In genomic region chr9:134055981-134056461, GRCh38 we compare ENCODE assay signal across 8 cellular contexts. TPM values are rescaled to one million over a fixed set of nuclear protein-coding genes. Genes with fewer than 3 reads are reported as not detected.
DNase-seq lines count a peak whose midpoint lies in the region; ATAC-seq lines count a peak whose summit lies in the region.

No MANE protein-coding gene starts in this region.

- peaks cover 63% of the 10 kb centered on the region for H3K36me3 ChIP-seq in thymus (ENCODE audit: control insufficient read depth, insufficient read depth)

- H3K36me3 Mint-ChIP-seq in activated naive CD4-positive, alpha-beta T cell treated with anti-CD3 and anti-CD28 coated beads for 36 hours (ENCODE audit: low read depth) = peaks cover 3% of the 10 kb centered on the region

- DNase-seq in HT1080 (ENCODE audit: low read depth) (peak; percentile 56), caudate nucleus (lab: John Stamatoyannopoulos, UW) (peak in 44 of 61 donors; percentile 9 to 89 (median 48)), left colon (peak; percentile 79 to 82), NCI-H82 (lab: John Stamatoyannopoulos, UW) (no peak), NCI-H1694 (lab: John Stamatoyannopoulos, UW) (no peak)
- DNase-seq in activated naive CD4-positive, alpha-beta T cell (lab: John Stamatoyannopoulos, UW) = no peak
- no peak for DNase-seq in activated naive CD4-positive, alpha-beta T cell treated with anti-CD3 and anti-CD28 coated beads for 36 hours

- H3K27ac Mint-ChIP-seq in activated naive CD4-positive, alpha-beta T cell treated with anti-CD3 and anti-CD28 coated beads for 36 hours = no peak overlapping the region

- H3K27me3 Mint-ChIP-seq in activated naive CD4-positive, alpha-beta T cell treated with anti-CD3 and anti-CD28 coated beads for 36 hours (ENCODE audit: low read depth) = no peaks in the 10 kb centered on the region

- H3K9me3 Mint-ChIP-seq in activated naive CD4-positive, alpha-beta T cell treated with anti-CD3 and anti-CD28 coated beads for 36 hours = no peaks in the 10 kb centered on the region

- 83% methylated on average over 13 of the region's 13 CpGs for WGBS in thymus

- H3K4me3 Mint-ChIP-seq in activated naive CD4-positive, alpha-beta T cell treated with anti-CD3 and anti-CD28 coated beads for 36 hours = no peak overlapping the region

- peak; percentile 89 for ATAC-seq in left colon

- intact Hi-C loops in left colon (cut with DNase I, micrococcal nuclease) = no loop called here
- intact Hi-C loops in activated naive CD4-positive, alpha-beta T cell treated with anti-CD3 and anti-CD28 coated beads for 36 hours (cut with micrococcal nuclease) = no loop called here

- no peaks in the 10 kb centered on the region for H3K9me3 ChIP-seq in thymus (ENCODE audit: control insufficient read depth)

- no peak overlapping the region for H3K4me3 ChIP-seq in thymus (ENCODE audit: low read length)

- H3K27me3 ChIP-seq in thymus (ENCODE audit: control insufficient read depth, insufficient read depth) = no peaks in the 10 kb centered on the region

- H3K4me1 ChIP-seq in thymus (ENCODE audit: control insufficient read depth, insufficient read depth, low read length) = no peaks in the 10 kb centered on the region

- CTCF ChIA-PET in activated naive CD4-positive, alpha-beta T cell treated with anti-CD3 and anti-CD28 coated beads for 36 hours (lab: Charles Lee) = no interaction called here

- peaks cover 28% of the 10 kb centered on the region for H3K4me1 Mint-ChIP-seq in activated naive CD4-positive, alpha-beta T cell treated with anti-CD3 and anti-CD28 coated beads for 36 hours (ENCODE audit: low read depth)

- H3K27ac ChIP-seq in caudate nucleus (ENCODE audit: low read depth, low read length) (no peak overlapping the region), thymus (ENCODE audit: low read depth) (peak overlapping the region; percentile 2)

RNA-seq across cellular contexts. Expression of gene BRD3, which starts 11.8 kb away (rescaled TPM):
- 4.6 and 10.1 TPM in 2 replicates for total RNA-seq in HT1080 (2014; rRNA removed; shearing (Covaris generic))
- 14.0 and 17.8 TPM in 2 replicates for polyA plus RNA-seq in HT1080 (2015; cell fraction: cytosol; rRNA removed)
- polyA plus RNA-seq in HT1080 (2015; cell fraction: nucleus; rRNA removed) = 18.7 and 19.2 TPM in 2 replicates
- 10 to 100 TPM; 21.5 to 36.7 TPM for total RNA-seq in left colon
- 14.5 TPM for polyA plus RNA-seq in thymus
- 10 to 100 TPM; 34.2 to 36.6 TPM for total RNA-seq in activated naive CD4-positive, alpha-beta T cell treated with anti-CD3 and anti-CD28 coated beads for 36 hours

RNA-seq across cellular contexts. Expression of gene BRD3OS, which starts 30.7 kb away (rescaled TPM):
- 21.2 and 28.4 TPM in 2 replicates for total RNA-seq in HT1080 (2014; rRNA removed; shearing (Covaris generic))
- polyA plus RNA-seq in HT1080 (2015; cell fraction: cytosol; rRNA removed) = 18.0 and 24.1 TPM in 2 replicates
- polyA plus RNA-seq in HT1080 (2015; cell fraction: nucleus; rRNA removed) = 11.5 TPM in 2 replicates
- 1 to 10 TPM; 2.9 to 6.4 TPM for total RNA-seq in left colon
- polyA plus RNA-seq in thymus = 12.4 TPM
- total RNA-seq in activated naive CD4-positive, alpha-beta T cell treated with anti-CD3 and anti-CD28 coated beads for 36 hours = 1 to 10 TPM; 6.3 to 6.7 TPM

Comparison
In these comparisons a context has a peak if more than half of its experiments do, and no peak if none do; other contexts are left out.
1. DNase-seq: peak in HT1080 (single experiment), caudate nucleus (44 of 61) and left colon (2 of 2); none in NCI-H82 (single experiment), NCI-H1694 (single experiment), activated naive CD4-positive, alpha-beta T cell (0 of 4) and activated naive CD4-positive, alpha-beta T cell treated with anti-CD3 and anti-CD28 coated beads for 36 hours (single experiment).